22 cellular contexts compared by ENCODE assay signal in genomic region chr2:193537531-193537930, GRCh38.
DNase-seq lines count a peak whose midpoint lies in the region; ATAC-seq, FAIRE-seq and TF ChIP-seq lines count a peak whose summit lies in the region.
"Had no signal": no experiment of that assay in that cellular context is flagged by ENCODE, and none has a peak within 500 bp of the region (broad histone marks: within the 10 kb centered on the region; RNA-seq: fewer than 3 reads in every experiment).

No MANE protein-coding gene starts in this region.

- no peak for DNase-seq in HepG2 (ENCODE audit: low spot score)
- DNase-seq in right lobe of liver = no peak
- DNase-seq in M059J (ENCODE audit: low read depth) = peak; percentile 34
- no peak for DNase-seq in K562 (ENCODE audit: extremely low read depth in 1 of 4, low spot score in 3 of 4)
- DNase-seq in kidney = no peak
- DNase-seq in stimulated activated CD4-positive, alpha-beta T cell treated with anti-CD3 and anti-CD28 coated beads, Interleukin-4, amount 100 ng/mL, for 24 hours = no peak
- no peak for DNase-seq in caudate nucleus (lab: John Stamatoyannopoulos, UW)
- DNase-seq: 8988T; C1 segment of cervical spinal cord; Calu3; CD4-positive, alpha-beta memory T cell; COR-L47; DMS79; EL; GF-D8; GOT3; HFFc6 had no signal

- H3K4me2 ChIP-seq in HepG2 (ENCODE audit: low read depth, low read length) (no peak overlapping the region), K562 (ENCODE audit: insufficient read depth, low read length) (no peak overlapping the region)

- H4K20me1 ChIP-seq in HepG2 (ENCODE audit: insufficient read depth, low read length) = no peaks in the 10 kb centered on the region
- H4K20me1 ChIP-seq in K562 (replicated peaks; ENCODE audit: control insufficient read depth, insufficient read depth, low read length) = no peaks in the 10 kb centered on the region

- 0 out of 2 replicates have a peak, but pooled peaks cover 8% of the 10 kb centered on the region for H3K4me1 ChIP-seq in HepG2 (ENCODE audit: insufficient read depth, low read length)
- H3K4me1 ChIP-seq in right lobe of liver = no peaks in the 10 kb centered on the region
- no peaks in the 10 kb centered on the region for H3K4me1 ChIP-seq in K562 (replicated peaks in 1 of 2; ENCODE audit: control insufficient read depth in 2 of 2, insufficient read depth in 2 of 2, low read length in 2 of 2)
- no peaks in the 10 kb centered on the region for H3K4me1 ChIP-seq in kidney (ENCODE audit: control insufficient read depth in 1 of 2, insufficient read depth in 1 of 2, low read depth in 1 of 2, low read length in 2 of 2)
- H3K4me1 ChIP-seq: HAP-1 had no signal

- ATAC-seq in HepG2 (no peak), right lobe of liver (no peak), K562 (no peak), GM21515 (IDR thresholded peaks at IDR 0.05; ENCODE audit: unreplicated experiment) (no peak)

- 49% methylated on average over 2 of the region's 2 CpGs for WGBS in HepG2 (ENCODE audit: low lambda C conversion rate)
- WGBS in right lobe of liver (ENCODE audit: insufficient coverage, low coverage, low lambda C conversion rate, missing lambda C conversion rate) = 79% methylated on average over 2 of the region's 2 CpGs
- WGBS in K562 (ENCODE audit: insufficient coverage, low coverage, missing lambda C conversion rate) = 19% methylated on average over 2 of the region's 2 CpGs

- H3K9ac ChIP-seq in HepG2 (ENCODE audit: insufficient read depth, low read depth, low read length) (no peak overlapping the region), K562 (ENCODE audit: insufficient read depth in 1 of 2, low read depth in 2 of 2, low read length in 2 of 2) (no peak overlapping the region), kidney (ENCODE audit: low read length in 2 of 2) (no peak overlapping the region)

- intact Hi-C loops in HepG2 (cut with micrococcal nuclease; ENCODE audit: unreplicated experiment) = no loop called here
- intact Hi-C loops in right lobe of liver (cut with DNase I) = no loop called here
- intact Hi-C loops in K562 (cut with micrococcal nuclease) = no loop called here
- intact Hi-C loops in kidney (cut with DNase I) = no loop called here

- POLR2A ChIA-PET in HepG2 (lab: Yijun Ruan, JAX) = no interaction called here
- POLR2A ChIA-PET in K562 (lab: Yijun Ruan, JAX) = no interaction called here

- H3K36me3 ChIP-seq in HepG2 (replicated peaks in 1 of 2; ENCODE audit: control insufficient read depth in 1 of 2, insufficient read depth in 2 of 2, low read length in 2 of 2) (no peaks in the 10 kb centered on the region), right lobe of liver (no peaks in the 10 kb centered on the region), K562 (ENCODE audit: control insufficient read depth, insufficient read depth, low read length) (no peaks in the 10 kb centered on the region), kidney (ENCODE audit: control insufficient read depth in 1 of 2, insufficient read depth in 2 of 2, low read length in 2 of 2) (no peaks in the 10 kb centered on the region)
- H3K36me3 ChIP-seq: HAP-1 had no signal

- FAIRE-seq in HepG2 (lab: Jason Lieb, UNC) (no peak), K562 (lab: Jason Lieb, UNC) (no peak), kidney (lab: Jason Lieb, UNC) (peak; percentile 49)
- FAIRE-seq: GM12891, GM18507, H54 had no signal

- H2AFZ ChIP-seq in HepG2 (ENCODE audit: low read length) (no peak overlapping the region), K562 (ENCODE audit: low read depth, low read length) (no peak overlapping the region)

- BruUV-seq in HepG2 (replicated peaks; lab: Mats Ljungman, UMichigan) (no TSS peak), K562 (replicated peaks; lab: Mats Ljungman, UMichigan) (no TSS peak)

- TF ChIP-seq POLR2A in HepG2 (IDR thresholded peaks at IDR 0.05; ENCODE audit: insufficient read depth in 1 of 2, low read depth in 2 of 2, low read length in 2 of 2) (no peak), right lobe of liver (IDR thresholded peaks at IDR 0.05) (no peak), K562 (conservative IDR thresholded peaks at IDR 0.05) (no peak)

- H3K9me3 ChIP-seq in HepG2 (ENCODE audit: low read length) (no peaks in the 10 kb centered on the region; the same call in 1 of the 2 replicates), right lobe of liver (no peaks in the 10 kb centered on the region), K562 (replicated peaks; ENCODE audit: control insufficient read depth, insufficient read depth, low read depth, low read length) (no peaks in the 10 kb centered on the region), kidney (ENCODE audit: control insufficient read depth in 1 of 2, low read length in 2 of 2) (peaks cover 0 to 5% of the 10 kb centered on the region in 2 donors)
- H3K9me3 ChIP-seq: HAP-1 had no signal

- H3K4me3 ChIP-seq in HepG2 (replicated peaks in 1 of 3; ENCODE audit: insufficient read depth in 1 of 3, low read depth in 2 of 3, low read length in 3 of 3) = no peak overlapping the region
- no peak overlapping the region for H3K4me3 ChIP-seq in right lobe of liver
- H3K4me3 ChIP-seq in K562 = no peak overlapping the region
- H3K4me3 ChIP-seq in kidney (ENCODE audit: low read length in 2 of 2) = no peak overlapping the region
- H3K4me3 ChIP-seq: HAP-1 had no signal

- TF ChIP-seq EP300 in HepG2 (IDR thresholded peaks at IDR 0.05; ENCODE audit: low read depth in 2 of 2, low read length in 2 of 2) = no peak
- no peak for TF ChIP-seq EP300 in HepG2 (CRISPR knock-in tag; IDR thresholded peaks at IDR 0.05; ENCODE audit: borderline replicate concordance)
- no peak for TF ChIP-seq EP300 in K562 (IDR thresholded peaks at IDR 0.05; ENCODE audit: low read length)

- H3K27me3 ChIP-seq in HepG2 (ENCODE audit: control insufficient read depth in 1 of 2, insufficient read depth in 2 of 2, low read length in 2 of 2) = no peaks in the 10 kb centered on the region
- no peaks in the 10 kb centered on the region for H3K27me3 ChIP-seq in right lobe of liver
- no peaks in the 10 kb centered on the region for H3K27me3 ChIP-seq in K562 (ENCODE audit: control insufficient read depth in 2 of 2, insufficient read depth in 2 of 2, low read length in 2 of 2)

- no peaks in the 10 kb centered on the region for H3K9me1 ChIP-seq in K562 (ENCODE audit: control insufficient read depth, insufficient read depth, low read length)

- in situ Hi-C loops in HepG2 (cut with HindIII; ENCODE audit: extremely low pct_ligation_motif_present, low pct_unique_long_range_greater_than_20kb) (no loop called here), K562 (cut with MboI) (no loop called here)

- TF ChIP-seq CTCF in HepG2 (CRISPR knock-in tag; IDR thresholded peaks at IDR 0.05) (no peak), right lobe of liver (IDR thresholded peaks at IDR 0.05) (no peak), K562 (IDR thresholded peaks at IDR 0.05 in 2 of 3, conservative IDR thresholded peaks at IDR 0.05 in 1 of 3; ENCODE audit: insufficient read depth in 2 of 3, low read depth in 1 of 3, low read length in 3 of 3) (no peak), kidney (IDR thresholded peaks at IDR 0.05; ENCODE audit: borderline replicate concordance, extremely low read depth, insufficient read depth) (no peak)

- TF ChIP-seq RAD21 in HepG2 (CRISPR knock-in tag; IDR thresholded peaks at IDR 0.05) (no peak), K562 (CRISPR knock-in tag; conservative IDR thresholded peaks at IDR 0.05 in 1 of 2, IDR thresholded peaks at IDR 0.05 in 1 of 2) (no peak)

- H3K79me2 ChIP-seq in HepG2 (ENCODE audit: insufficient read depth, low read length) (no peaks in the 10 kb centered on the region), K562 (ENCODE audit: control insufficient read depth, insufficient read depth, low read length) (no peaks in the 10 kb centered on the region)

- H3K27ac ChIP-seq in HepG2 (ENCODE audit: extremely low read length, insufficient read depth, low read length) (no peak overlapping the region), right lobe of liver (no peak overlapping the region), K562 (ENCODE audit: extremely low read depth, low read depth, low read length) (no peak overlapping the region), kidney (ENCODE audit: low read depth in 2 of 2, low read length in 2 of 2) (no peak overlapping the region), caudate nucleus (ENCODE audit: low read depth, low read length) (no peak overlapping the region)

- CTCF ChIA-PET in HepG2 (lab: Yijun Ruan, JAX; ENCODE audit: low intra/inter-chr PET ratio, low total read pairs) (no interaction called here), K562 (lab: Yijun Ruan, JAX; ENCODE audit: low intra/inter-chr PET ratio) (no interaction called here)

TF ChIP-seq in HepG2, 621 proteins besides CTCF, POLR2A, EP300 and RAD21:
- no peak for TF ChIP-seq ZKSCAN8 (CRISPR knock-in tag; IDR thresholded peaks at IDR 0.05; ENCODE audit: borderline replicate concordance)
- TF ChIP-seq MAFF (IDR thresholded peaks at IDR 0.05; ENCODE audit: low read depth, low read length) = peak; percentile 43; the same call in 1 of the 2 replicates
- peak; percentile 27 to 81; a peak in 3 of 4 replicates for TF ChIP-seq MAFK (conservative IDR thresholded peaks at IDR 0.05 in 1 of 2, IDR thresholded peaks at IDR 0.05 in 1 of 2; ENCODE audit: low read length in 2 of 2)
- no peak for TF ChIP-seq E2F5 (CRISPR knock-in tag; conservative IDR thresholded peaks at IDR 0.05)

TF ChIP-seq in K562, 482 proteins besides CTCF, POLR2A, EP300 and RAD21:
- peak; percentile 21; the same call in 1 of the 2 replicates for TF ChIP-seq ZNF316 (IDR thresholded peaks at IDR 0.05)
- no peak for TF ChIP-seq SIRT6 (IDR thresholded peaks at IDR 0.05; ENCODE audit: low read depth, low read length)

Comparison
In these comparisons a context has a peak if more than half of its experiments do, and no peak if none do; other contexts are left out.
1. Of the 241 proteins assayed by ChIP-seq in both HepG2 and K562: peak only in HepG2: MAFF and MAFK; only in K562: none; in both: none; in neither: 239.